8 cellular contexts compared by ENCODE assay signal in genomic region chr10:110221044-110221720, GRCh38. TPM values are rescaled to one million over a fixed set of nuclear protein-coding genes. Genes with fewer than 3 reads are reported as not detected.
A peak's percentile ranks its signal among the peaks of the same experiment; 100 is the strongest.
DNase-seq lines count a peak whose midpoint lies in the region; ATAC-seq, FAIRE-seq and TF ChIP-seq lines count a peak whose summit lies in the region.

No MANE protein-coding gene starts in this region.

- H3K36me3 ChIP-seq in BLaER1 (no peaks in the 10 kb centered on the region), OCI-LY3 (replicated peaks; ENCODE audit: low read depth, low read length) (no peaks in the 10 kb centered on the region), endothelial cell of umbilical vein (ENCODE audit: control insufficient read depth in 2 of 2, extremely low read depth in 1 of 2, insufficient read depth in 2 of 2, low read length in 2 of 2) (no peaks in the 10 kb centered on the region), osteoblast (ENCODE audit: insufficient read depth, low read length) (no peaks in the 10 kb centered on the region)

- peak; percentile 28 for FAIRE-seq in endothelial cell of umbilical vein (lab: Jason Lieb, UNC)

- H3K9me1 ChIP-seq in endothelial cell of umbilical vein (replicated peaks; ENCODE audit: control insufficient read depth, extremely low read depth, insufficient read depth, low read length), result no peaks in the 10 kb centered on the region

- H3K9me3 ChIP-seq in BLaER1 (no peaks in the 10 kb centered on the region), OCI-LY3 (ENCODE audit: insufficient read depth, low read length) (no peaks in the 10 kb centered on the region), endothelial cell of umbilical vein (replicated peaks; ENCODE audit: control insufficient read depth, insufficient read depth, low read length) (no peaks in the 10 kb centered on the region), osteoblast (ENCODE audit: low read depth, low read length) (no peaks in the 10 kb centered on the region)

- H3K4me1 ChIP-seq in BLaER1, result peaks cover 57% of the 10 kb centered on the region
- peaks cover 20% of the 10 kb centered on the region for H3K4me1 ChIP-seq in OCI-LY3 (ENCODE audit: low read length)
- H3K4me1 ChIP-seq in endothelial cell of umbilical vein (ENCODE audit: control insufficient read depth, extremely low read depth, insufficient read depth, low read length), result peaks cover 8% of the 10 kb centered on the region
- peaks cover 16% of the 10 kb centered on the region for H3K4me1 ChIP-seq in osteoblast (ENCODE audit: insufficient read depth, low read length)

- H3K27me3 ChIP-seq in BLaER1 (no peaks in the 10 kb centered on the region), OCI-LY3 (ENCODE audit: low read depth, low read length) (no peaks in the 10 kb centered on the region), endothelial cell of umbilical vein (ENCODE audit: control insufficient read depth in 2 of 2, insufficient read depth in 2 of 2, low read length in 2 of 2) (no peaks in the 10 kb centered on the region), osteoblast (ENCODE audit: insufficient read depth, low read length) (no peaks in the 10 kb centered on the region)

- BruUV-seq in endothelial cell of umbilical vein (replicated peaks; lab: Mats Ljungman, UMichigan), result no TSS peak

- no peak for TF ChIP-seq POLR2A in endothelial cell of umbilical vein (IDR thresholded peaks at IDR 0.05; ENCODE audit: low read depth, low read length)

- peak overlapping the region; percentile 27; the same call in 1 of the 2 replicates for H3K4me3 ChIP-seq in BLaER1
- H3K4me3 ChIP-seq in OCI-LY3 (ENCODE audit: low read length), result peak overlapping the region; percentile 71
- H3K4me3 ChIP-seq in endothelial cell of umbilical vein (replicated peaks in 1 of 3; ENCODE audit: insufficient read depth in 1 of 3, low read depth in 1 of 3, low read length in 3 of 3), result no peak overlapping the region
- peak overlapping the region; percentile 68 for H3K4me3 ChIP-seq in osteoblast (ENCODE audit: insufficient read depth, low read length)

- intact Hi-C loops in endothelial cell of umbilical vein (cut with micrococcal nuclease), result no loop called here

- peak overlapping the region; percentile 5; the same call in 1 of the 2 replicates for H3K9ac ChIP-seq in BLaER1
- peak overlapping the region; percentile 31 for H3K9ac ChIP-seq in OCI-LY3 (ENCODE audit: low read length)
- no peak overlapping the region for H3K9ac ChIP-seq in endothelial cell of umbilical vein (replicated peaks; ENCODE audit: extremely low read depth, insufficient read depth, low read length)

- ATAC-seq in HG03045 (IDR thresholded peaks at IDR 0.05; ENCODE audit: unreplicated experiment) (no peak), GM18868 (IDR thresholded peaks at IDR 0.05; ENCODE audit: unreplicated experiment) (no peak)

- no peak for TF ChIP-seq CTCF in OCI-LY3 (IDR thresholded peaks at IDR 0.05; ENCODE audit: low read depth, low read length)
- TF ChIP-seq CTCF in endothelial cell of umbilical vein (IDR thresholded peaks at IDR 0.05; ENCODE audit: extremely low read depth in 1 of 2, insufficient read depth in 1 of 2, low read depth in 1 of 2, low read length in 2 of 2), result no peak
- TF ChIP-seq CTCF in osteoblast (IDR thresholded peaks at IDR 0.05; ENCODE audit: extremely low read depth, low read depth, low read length), result no peak

- dilution Hi-C loops in endothelial cell of umbilical vein (cut with MboI; ENCODE audit: extremely low pct_ligation_motif_present, low sequenced_read_pairs), result no loop called here

- DNase-seq in endothelial cell of umbilical vein (ENCODE audit: low read depth, low spot score), result no peak
- peak; percentile 50 for DNase-seq in osteoblast (ENCODE audit: insufficient read length, low spot score, missing footprints)
- no peak for DNase-seq in HCEC 1CT
- DNase-seq in NCI-H2107 treated with DMSO at 0.1 percent for 48 hours (lab: John Stamatoyannopoulos, UW; ENCODE audit: unreplicated experiment), result no peak

- POLR2A ChIA-PET in endothelial cell of umbilical vein (lab: Charles Lee), result interaction anchor here (1.3 kb wide), 1 partner anchor 10 kb away, joined by 10 read pairs; no protein-coding TSS in a partner anchor

- H3K79me2 ChIP-seq in OCI-LY3 (ENCODE audit: low read length) (no peaks in the 10 kb centered on the region; the same call in 1 of the 2 replicates), endothelial cell of umbilical vein (ENCODE audit: control insufficient read depth, insufficient read depth, low read length) (no peaks in the 10 kb centered on the region), osteoblast (ENCODE audit: insufficient read depth, low read length) (no peaks in the 10 kb centered on the region)

- H3K4me2 ChIP-seq in BLaER1 (peak overlapping the region; percentile 67), OCI-LY3 (ENCODE audit: low read length) (peak overlapping the region; percentile 88), endothelial cell of umbilical vein (ENCODE audit: insufficient read depth, low read length) (peak overlapping the region; percentile 7), osteoblast (ENCODE audit: insufficient read depth, low read length) (peak overlapping the region; percentile 73)

- CTCF ChIA-PET in endothelial cell of umbilical vein (lab: Charles Lee), result interaction anchor here (0.6 to 10.1 kb wide), 8 partner anchors 11 to 337 kb away, joined by 3 to 99 read pairs (median 5); partner anchors contain the start of gene MXI1

- H2AFZ ChIP-seq in OCI-LY3 (ENCODE audit: low read depth, low read length) (no peak overlapping the region), endothelial cell of umbilical vein (ENCODE audit: low read depth, low read length) (peak overlapping the region; percentile 80), osteoblast (ENCODE audit: low read length) (peak overlapping the region; percentile 85)

- H4K20me1 ChIP-seq in BLaER1 (peaks cover 92% of the 10 kb centered on the region), OCI-LY3 (ENCODE audit: insufficient read depth, low read length) (peaks cover 29% of the 10 kb centered on the region; the same call in 1 of the 2 replicates), endothelial cell of umbilical vein (replicated peaks; ENCODE audit: control insufficient read depth, extremely low read depth, insufficient read depth, low read length) (no peaks in the 10 kb centered on the region), osteoblast (ENCODE audit: insufficient read depth, low read length) (no peaks in the 10 kb centered on the region)

- H3K27ac ChIP-seq in BLaER1 (no peak overlapping the region), OCI-LY3 (ENCODE audit: low read length) (no peak overlapping the region), endothelial cell of umbilical vein (ENCODE audit: insufficient read depth, low read depth, low read length) (no peak overlapping the region), osteoblast (ENCODE audit: low read depth, low read length) (peak overlapping the region; percentile 42)

TF ChIP-seq in endothelial cell of umbilical vein, 7 proteins besides CTCF, POLR2A, EP300 and RAD21:
- no peak for TF ChIP-seq GATA2 (IDR thresholded peaks at IDR 0.05; ENCODE audit: insufficient read depth, insufficient read length, low read depth, low read length)
- no peak for TF ChIP-seq EZH2 (IDR thresholded peaks at IDR 0.05; ENCODE audit: borderline replicate concordance, low read depth, low read length, severe bottlenecking)
- TF ChIP-seq, protein P1, sequence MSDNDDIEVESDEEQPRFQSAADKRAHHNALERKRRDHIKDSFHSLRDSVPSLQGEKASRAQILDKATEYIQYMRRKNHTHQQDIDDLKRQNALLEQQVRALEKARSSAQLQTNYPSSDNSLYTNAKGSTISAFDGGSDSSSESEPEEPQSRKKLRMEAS (IDR thresholded peaks at IDR 0.05; ENCODE audit: insufficient read depth, insufficient read length), result no peak
- no peak for TF ChIP-seq MYC (IDR thresholded peaks at IDR 0.05; ENCODE audit: low read depth, low read length)
- no peak for TF ChIP-seq FOS (IDR thresholded peaks at IDR 0.05; ENCODE audit: borderline replicate concordance, insufficient read depth, low read length)
TF ChIP-seq in endothelial cell of umbilical vein: peak in this region for 0.

RNA-seq across cellular contexts. Expression of gene MXI1, which starts 13.8 kb away (rescaled TPM):
- 4.7 and 8.5 TPM in 2 replicates for total RNA-seq in endothelial cell of umbilical vein
- 2.7 and 3.0 TPM in 2 replicates for polyA plus RNA-seq in endothelial cell of umbilical vein
- polyA plus RNA-seq in endothelial cell of umbilical vein (2011; cell fraction: cytosol; rRNA removed), result 2.6 and 3.6 TPM in 2 replicates
- 3.0 and 3.2 TPM in 2 replicates for polyA plus RNA-seq in endothelial cell of umbilical vein (2011; cell fraction: nucleus; rRNA removed)
- polyA plus RNA-seq in endothelial cell of umbilical vein (2012), result 5.5 and 8.6 TPM in 2 replicates
- 3.1 and 4.5 TPM in 2 replicates for polyA minus RNA-seq in endothelial cell of umbilical vein
- 17.6 TPM for polyA minus RNA-seq in endothelial cell of umbilical vein (2011; cell fraction: cytosol; rRNA and poly(A)+ RNA removed)
- polyA minus RNA-seq in endothelial cell of umbilical vein (2011; cell fraction: nucleus; rRNA and poly(A)+ RNA removed), result 1.7 and 2.4 TPM in 2 replicates
- total RNA-seq in osteoblast, result 39.5 and 41.6 TPM in 2 replicates

Comparison
In these comparisons a context has a peak if more than half of its experiments do, and no peak if none do; other contexts are left out.
1. H3K4me2 ChIP-seq: peak in every context shown above with its lines; median percentile 88 in OCI-LY3; 73 in osteoblast; 67 in BLaER1; 7 in endothelial cell of umbilical vein.
2. H3K4me3 ChIP-seq: peak in BLaER1 (single experiment), OCI-LY3 (single experiment) and osteoblast (single experiment); none in endothelial cell of umbilical vein (0 of 3).